Comparison of ENCODE assay signal across 8 cellular contexts in genomic region chr1:95232646-95233320, GRCh38. TPM values are rescaled to one million over a fixed set of nuclear protein-coding genes. Genes with fewer than 3 reads are reported as not detected.
DNase-seq lines count a peak whose midpoint lies in the region; ATAC-seq and TF ChIP-seq lines count a peak whose summit lies in the region.

No MANE protein-coding gene starts in this region.

- H3K4me2 ChIP-seq in DND-41 (ENCODE audit: insufficient read depth, low read length): peak overlapping the region; percentile 72

- peaks cover 18% of the 10 kb centered on the region for H3K4me1 ChIP-seq in DND-41 (ENCODE audit: insufficient read depth, low read length)

- no peak for ATAC-seq in DND-41 (ENCODE audit: insufficient read depth, low read depth)
- ATAC-seq in activated T-helper 17 cell treated with anti-CD3 and anti-CD28 coated beads, Interleukin-2, amount 50 U/mL, for 72 hours (replicated peaks): no peak
- ATAC-seq in left ventricle myocardium superior: peak; percentile 8
- ATAC-seq in GM18870 (IDR thresholded peaks at IDR 0.05; ENCODE audit: unreplicated experiment): no peak

- H4K20me1 ChIP-seq in DND-41 (ENCODE audit: insufficient read depth, low read length): no peaks in the 10 kb centered on the region

- DNase-seq in DND-41: no peak
- no peak for DNase-seq in left ventricle myocardium superior
- DNase-seq in progenitor cell of endocrine pancreas (ENCODE audit: low spot score, unreplicated experiment): no peak
- no peak for DNase-seq in NCI-H510A (lab: John Stamatoyannopoulos, UW)
- no peak for DNase-seq in NOMO-1 (lab: John Stamatoyannopoulos, UW; ENCODE audit: unreplicated experiment in 2 of 2)
- DNase-seq in NCI-H2029 treated with DMSO at 0.1 percent for 48 hours (lab: John Stamatoyannopoulos, UW): no peak

- H3K36me3 ChIP-seq in DND-41 (ENCODE audit: insufficient read depth, low read length): peaks cover 9% of the 10 kb centered on the region; the same call in 1 of the 2 replicates

- intact Hi-C loops in left ventricle myocardium superior (cut with micrococcal nuclease): loop anchor here (10.0 kb wide), 2 partner anchors 58 to 148 kb away; no protein-coding TSS in a partner anchor

- peak overlapping the region; percentile 99; the same call in 1 of the 2 replicates for H2AFZ ChIP-seq in DND-41 (ENCODE audit: low read depth, low read length)

- H3K4me3 ChIP-seq in DND-41 (ENCODE audit: low read depth in 1 of 2, low read length in 2 of 2): no peak overlapping the region

- peaks cover 13% of the 10 kb centered on the region for H3K27me3 ChIP-seq in DND-41 (ENCODE audit: insufficient read depth, low read length, poor library complexity)

- no peak overlapping the region for H3K9ac ChIP-seq in DND-41 (ENCODE audit: low read depth, low read length)

- TF ChIP-seq CTCF in DND-41 (IDR thresholded peaks at IDR 0.05; ENCODE audit: borderline replicate concordance, extremely low read depth, low read length, poor library complexity, severe bottlenecking) (no peak), progenitor cell of endocrine pancreas (IDR thresholded peaks at IDR 0.05; ENCODE audit: unreplicated experiment) (no peak)

- peaks cover 20% of the 10 kb centered on the region for H3K27me3 Mint-ChIP-seq in activated T-helper 17 cell treated with anti-CD3 and anti-CD28 coated beads, Interleukin-2, amount 50 U/mL, for 72 hours
- no peaks in the 10 kb centered on the region for H3K27me3 Mint-ChIP-seq in progenitor cell of endocrine pancreas

- H3K36me3 Mint-ChIP-seq in activated T-helper 17 cell treated with anti-CD3 and anti-CD28 coated beads, Interleukin-2, amount 50 U/mL, for 72 hours (ENCODE audit: low read depth): no peaks in the 10 kb centered on the region
- peaks cover 12% of the 10 kb centered on the region for H3K36me3 Mint-ChIP-seq in progenitor cell of endocrine pancreas (ENCODE audit: insufficient read depth)

- H3K9me3 Mint-ChIP-seq in activated T-helper 17 cell treated with anti-CD3 and anti-CD28 coated beads, Interleukin-2, amount 50 U/mL, for 72 hours: no peaks in the 10 kb centered on the region
- H3K9me3 Mint-ChIP-seq in progenitor cell of endocrine pancreas (ENCODE audit: low read depth): no peaks in the 10 kb centered on the region

- H3K9me3 ChIP-seq in DND-41 (ENCODE audit: insufficient read depth, low read length, severe bottlenecking): no peaks in the 10 kb centered on the region

- H3K4me3 Mint-ChIP-seq in activated T-helper 17 cell treated with anti-CD3 and anti-CD28 coated beads, Interleukin-2, amount 50 U/mL, for 72 hours: peak overlapping the region; percentile 83
- H3K4me3 Mint-ChIP-seq in progenitor cell of endocrine pancreas (ENCODE audit: low read depth): peak overlapping the region; percentile 86

- peaks cover 33% of the 10 kb centered on the region for H3K79me2 ChIP-seq in DND-41 (ENCODE audit: insufficient read depth, low read length)

- peak overlapping the region; percentile 88 for H3K27ac Mint-ChIP-seq in activated T-helper 17 cell treated with anti-CD3 and anti-CD28 coated beads, Interleukin-2, amount 50 U/mL, for 72 hours
- peak overlapping the region; percentile 91 for H3K27ac Mint-ChIP-seq in progenitor cell of endocrine pancreas

- H3K4me1 Mint-ChIP-seq in activated T-helper 17 cell treated with anti-CD3 and anti-CD28 coated beads, Interleukin-2, amount 50 U/mL, for 72 hours: peaks cover 9% of the 10 kb centered on the region
- peaks cover 26% of the 10 kb centered on the region for H3K4me1 Mint-ChIP-seq in progenitor cell of endocrine pancreas (ENCODE audit: low read depth)

- no peak overlapping the region for H3K27ac ChIP-seq in DND-41 (ENCODE audit: low read length)

RNA-seq across cellular contexts. Expression of gene RWDD3, which starts 1.2 kb away (rescaled TPM):
- total RNA-seq in activated T-helper 17 cell treated with anti-CD3 and anti-CD28 coated beads, Interleukin-2, amount 50 U/mL, for 72 hours: 10 to 100 TPM; 10.0 to 12.7 TPM
- total RNA-seq in left ventricle myocardium superior (15.9 TPM), progenitor cell of endocrine pancreas (32.2 and 33.0 TPM in 2 replicates)
